In the genomic region with DNA sequence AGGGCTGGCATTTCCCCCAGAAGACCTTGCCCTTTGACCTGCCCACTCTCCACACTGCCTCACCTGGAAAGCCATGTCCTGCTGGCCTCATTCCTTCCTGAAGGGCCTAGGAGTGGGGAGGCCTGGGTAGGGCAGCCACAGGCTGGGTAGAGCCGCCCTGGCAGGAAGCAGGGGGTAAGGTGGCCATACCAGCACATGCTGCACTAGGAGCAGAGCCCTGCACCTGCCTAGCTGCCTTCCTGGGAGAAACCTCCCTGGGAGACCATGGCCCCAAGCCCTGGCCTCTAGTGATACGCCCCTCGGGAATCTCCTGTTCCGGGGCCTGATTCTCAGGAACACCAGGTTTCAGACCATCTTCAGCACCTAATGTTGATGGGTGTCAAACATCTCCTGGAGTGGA, we compare ENCODE assay signal across 10 cellular contexts.
"Had no signal": no experiment of that assay in that cellular context is flagged by ENCODE, and none has a peak within 500 bp of the region (broad histone marks: within the 10 kb centered on the region; RNA-seq: fewer than 3 reads in every experiment).

No MANE protein-coding gene starts in this region.

- H3K4me2 ChIP-seq: GM23338 had no signal

- H3K4me3 ChIP-seq: GM23248, GM23338, HAP-1 had no signal

- H3K9ac ChIP-seq: GM23248 had no signal

- FAIRE-seq: H1, H54 had no signal

- H3K4me1 ChIP-seq: HAP-1 had no signal

- H3K27ac ChIP-seq: GM23248 had no signal

- H3K9me3 ChIP-seq: HAP-1 had no signal

- H2AFZ ChIP-seq: GM23248, GM23338 had no signal

- DNase-seq: GM23248, GOT3, H7, H9, HCEC 1CT, HFFc6 had no signal

- H3K36me3 ChIP-seq: HAP-1 had no signal
